In the genomic region with DNA sequence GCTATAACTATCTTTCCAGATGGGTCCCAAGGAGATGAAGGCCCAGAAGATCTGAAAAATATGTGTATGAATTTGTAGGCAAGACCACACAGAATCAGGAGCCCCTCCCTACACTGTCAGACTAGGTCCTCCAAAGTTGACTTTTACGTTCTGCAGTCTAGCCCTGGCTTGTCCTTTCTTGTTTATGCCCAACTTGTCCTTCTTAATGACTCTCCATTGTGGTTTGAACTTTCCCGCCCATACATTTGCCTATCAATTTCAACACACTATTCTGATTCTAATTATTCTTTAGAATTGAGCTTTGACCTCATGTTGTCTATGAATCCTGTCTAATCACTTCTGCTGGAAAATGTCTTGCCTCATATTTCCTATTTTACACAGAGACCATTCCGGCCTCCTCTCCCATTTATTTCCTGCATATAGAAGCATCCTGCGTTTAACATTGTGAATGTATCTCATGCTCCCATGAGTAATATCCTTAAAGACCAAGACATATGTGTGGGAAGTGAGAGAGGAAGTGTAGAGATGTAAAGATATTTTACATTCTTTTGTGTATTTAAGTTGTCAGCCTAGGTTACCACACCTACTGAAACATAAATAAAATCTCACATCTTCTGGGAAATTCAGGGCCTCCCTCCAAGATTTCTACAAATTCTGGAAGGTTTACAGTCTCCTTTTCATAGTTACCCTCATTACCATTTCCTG, we compare ENCODE assay signal across 16 cellular contexts.
DNase-seq lines count a peak whose midpoint lies in the region; ATAC-seq, FAIRE-seq and TF ChIP-seq lines count a peak whose summit lies in the region.
"Had no signal": no experiment of that assay in that cellular context is flagged by ENCODE, and none has a peak within 500 bp of the region (broad histone marks: within the 10 kb centered on the region; RNA-seq: fewer than 3 reads in every experiment).

No MANE protein-coding gene starts in this region.

- H3K27me3 ChIP-seq in fibroblast of lung (ENCODE audit: control insufficient read depth, insufficient read depth, low read length), result no peaks in the 10 kb centered on the region
- no peaks in the 10 kb centered on the region for H3K27me3 ChIP-seq in smooth muscle cell (ENCODE audit: low read depth)

- peaks cover 24% of the 10 kb centered on the region for H3K4me1 ChIP-seq in fibroblast of lung (ENCODE audit: control insufficient read depth, extremely low read depth, insufficient read depth, low read length)
- no peaks in the 10 kb centered on the region for H3K4me1 ChIP-seq in smooth muscle cell (ENCODE audit: low read depth)
- H3K4me1 ChIP-seq in kidney (ENCODE audit: control insufficient read depth in 1 of 2, insufficient read depth in 1 of 2, low read depth in 1 of 2, low read length in 2 of 2), result no peaks in the 10 kb centered on the region
- H3K4me1 ChIP-seq: psoas muscle had no signal

- TF ChIP-seq CTCF in fibroblast of lung (conservative IDR thresholded peaks at IDR 0.05 in 1 of 2, IDR thresholded peaks at IDR 0.05 in 1 of 2; ENCODE audit: low read depth in 1 of 2, low read length in 2 of 2) (no peak), smooth muscle cell (IDR thresholded peaks at IDR 0.05; ENCODE audit: borderline replicate concordance, insufficient read depth, poor library complexity, severe bottlenecking) (no peak), kidney (IDR thresholded peaks at IDR 0.05; ENCODE audit: borderline replicate concordance, extremely low read depth, insufficient read depth) (no peak), GM13977 (IDR thresholded peaks at IDR 0.05; ENCODE audit: extremely low read depth, insufficient read depth, missing control alignments) (no peak)

- intact Hi-C loops in kidney (cut with DNase I), result no loop called here

- H3K9ac ChIP-seq in fibroblast of lung (ENCODE audit: insufficient read depth, low read length) (no peak overlapping the region), smooth muscle cell (ENCODE audit: low read depth) (no peak overlapping the region), kidney (ENCODE audit: low read length in 2 of 2) (no peak overlapping the region)

- H3K27ac ChIP-seq in fibroblast of lung (ENCODE audit: insufficient read depth, low read length), result no peak overlapping the region
- H3K27ac ChIP-seq in smooth muscle cell (ENCODE audit: low read depth), result peak overlapping the region; percentile 65
- H3K27ac ChIP-seq in kidney (ENCODE audit: low read depth in 2 of 2, low read length in 2 of 2), result no peak overlapping the region
- H3K27ac ChIP-seq: psoas muscle had no signal

- H4K20me1 ChIP-seq in fibroblast of lung (ENCODE audit: control insufficient read depth, extremely low read depth, insufficient read depth, low read length) (no peaks in the 10 kb centered on the region), smooth muscle cell (ENCODE audit: low read depth) (no peaks in the 10 kb centered on the region)

- in situ Hi-C loops in GM13977 (cut with MboI; ENCODE audit: low pct_unique_long_range_greater_than_20kb, low sequenced_read_pairs, unreplicated experiment), result no loop called here

- H3K4me3 ChIP-seq in fibroblast of lung (replicated peaks in 1 of 4; ENCODE audit: control extremely low read depth in 1 of 4, insufficient read depth in 1 of 4, low read depth in 3 of 4, low read length in 4 of 4) (no peak overlapping the region), smooth muscle cell (no peak overlapping the region), kidney (ENCODE audit: low read length in 2 of 2) (no peak overlapping the region)
- H3K4me3 ChIP-seq: psoas muscle had no signal

- whole genome bisulfite sequencing in smooth muscle cell (ENCODE audit: low lambda C conversion rate), result 75% methylated on average over 4 of the region's 4 CpGs

- no peaks in the 10 kb centered on the region for H3K79me2 ChIP-seq in fibroblast of lung (ENCODE audit: control insufficient read depth, insufficient read depth, low read length)
- H3K79me2 ChIP-seq in smooth muscle cell (ENCODE audit: low read depth), result no peaks in the 10 kb centered on the region

- H3K36me3 ChIP-seq in fibroblast of lung (ENCODE audit: control insufficient read depth, insufficient read depth, low read length) (no peaks in the 10 kb centered on the region), smooth muscle cell (ENCODE audit: low read depth) (no peaks in the 10 kb centered on the region), kidney (ENCODE audit: control insufficient read depth in 1 of 2, insufficient read depth in 2 of 2, low read length in 2 of 2) (no peaks in the 10 kb centered on the region)

- no peak for FAIRE-seq in RCC 7860 (lab: Jason Lieb, UNC)
- FAIRE-seq in kidney (lab: Jason Lieb, UNC), result no peak

- H3K4me2 ChIP-seq in fibroblast of lung (ENCODE audit: extremely low read depth, insufficient read depth, low read length), result no peak overlapping the region
- H3K4me2 ChIP-seq in smooth muscle cell, result peak overlapping the region; percentile 19

- H3F3A ChIP-seq in smooth muscle cell (ENCODE audit: low read depth), result no peaks in the 10 kb centered on the region

- DNase-seq in RCC 7860 (ENCODE audit: low spot score) (peak; percentile 19), fibroblast of lung (ENCODE audit: low read depth in 2 of 2) (peak; percentile 18 to 57), smooth muscle cell (lab: John Stamatoyannopoulos, UW; ENCODE audit: unreplicated experiment) (no peak), HT-29 (ENCODE audit: low spot score) (no peak), kidney (no peak), GM13977 (ENCODE audit: low spot score) (no peak)
- DNase-seq: activated CD8-positive, alpha-beta T cell treated with anti-CD3 and anti-CD28 coated beads, Interleukin-2, amount 10 ng/mL, durations not matched to agents 7 days and 5 days; activated naive CD4-positive, alpha-beta T cell treated with Interleukin-2 at 50 U/mL for 16 hours; DND-41; endodermal cell; head of caudate nucleus; NCI-H2171 treated with DMSO at 0.1 percent for 48 hours; psoas muscle; stimulated activated CD4-positive, alpha-beta T cell treated with anti-CD3 and anti-CD28 coated beads, Interleukin-2, amount 100 ng/mL, for 24 hours; stimulated activated CD8-positive, alpha-beta memory T cell treated with anti-CD3 and anti-CD28 coated beads, Interleukin-4, amount 100 ng/mL, for 48 hours had no signal

- peak; percentile 9 for ATAC-seq in HG02870 (IDR thresholded peaks at IDR 0.05; ENCODE audit: unreplicated experiment)
- ATAC-seq: psoas muscle had no signal

- H3K9me3 ChIP-seq in fibroblast of lung (ENCODE audit: control insufficient read depth, insufficient read depth, low read depth, low read length) (no peaks in the 10 kb centered on the region), smooth muscle cell (replicated peaks; ENCODE audit: low read depth) (no peaks in the 10 kb centered on the region), kidney (ENCODE audit: control insufficient read depth in 1 of 2, low read length in 2 of 2) (no peaks in the 10 kb centered on the region)
- H3K9me3 ChIP-seq: psoas muscle had no signal

- H2AFZ ChIP-seq in fibroblast of lung (ENCODE audit: low read length) (no peak overlapping the region), smooth muscle cell (ENCODE audit: low read depth) (no peak overlapping the region)

Comparison
In these comparisons a context has a peak if more than half of its experiments do, and no peak if none do; other contexts are left out.
1. DNase-seq: peak in RCC 7860 (single experiment) and fibroblast of lung (2 of 2); none in smooth muscle cell (single experiment), HT-29 (single experiment), kidney (single experiment) and GM13977 (single experiment).